ENCODE assay signal across 1 cellular context in the genomic region with DNA sequence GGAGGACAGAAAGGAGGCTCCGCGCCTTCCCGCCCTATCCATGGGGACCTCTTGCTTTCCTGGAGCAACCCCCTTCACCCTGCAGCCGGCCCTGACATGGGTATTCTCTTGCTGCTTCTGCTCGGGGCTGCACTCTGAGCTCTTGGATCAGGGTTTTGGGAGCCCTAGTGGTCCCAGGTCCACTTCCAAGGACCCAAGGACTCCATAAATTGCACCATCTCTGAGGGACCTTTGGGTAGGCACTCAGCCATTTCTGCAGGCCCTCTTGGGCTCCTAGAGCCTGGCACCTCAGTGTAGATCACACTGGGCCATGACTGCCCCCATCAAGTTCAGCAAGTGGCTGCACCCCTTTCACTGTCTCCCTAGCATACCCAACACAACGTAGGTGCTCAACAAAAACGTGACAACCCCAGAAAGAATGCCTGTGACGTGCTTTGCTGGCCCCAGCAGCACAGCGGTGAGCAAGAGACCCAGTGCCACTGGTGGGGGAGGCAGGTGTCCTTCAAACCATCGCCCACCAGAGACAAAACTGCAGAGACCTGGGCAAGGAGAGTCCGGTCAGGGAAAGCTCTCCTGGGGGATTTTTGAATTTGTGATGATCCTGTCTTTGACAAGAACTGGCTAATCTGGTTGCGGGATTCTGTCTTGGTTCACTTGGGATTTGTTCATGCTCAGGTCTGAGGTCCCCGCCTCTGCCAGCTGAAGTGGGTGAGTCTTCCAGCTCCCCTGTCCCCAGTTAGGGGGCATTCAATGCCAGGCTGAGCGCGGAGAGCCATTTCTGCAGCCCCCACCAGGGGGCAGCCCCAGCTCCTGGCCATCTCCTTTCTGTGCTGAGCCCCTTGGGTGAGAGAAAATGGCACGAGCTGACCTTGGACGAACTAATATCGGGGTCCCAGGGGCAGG.
TF ChIP-seq lines count a peak whose summit lies in the region.

No MANE protein-coding gene starts in this region.

TF ChIP-seq in HCT116, 20 proteins besides CTCF, POLR2A, EP300 and RAD21 (continued from another document):
- TF ChIP-seq, protein P1, sequence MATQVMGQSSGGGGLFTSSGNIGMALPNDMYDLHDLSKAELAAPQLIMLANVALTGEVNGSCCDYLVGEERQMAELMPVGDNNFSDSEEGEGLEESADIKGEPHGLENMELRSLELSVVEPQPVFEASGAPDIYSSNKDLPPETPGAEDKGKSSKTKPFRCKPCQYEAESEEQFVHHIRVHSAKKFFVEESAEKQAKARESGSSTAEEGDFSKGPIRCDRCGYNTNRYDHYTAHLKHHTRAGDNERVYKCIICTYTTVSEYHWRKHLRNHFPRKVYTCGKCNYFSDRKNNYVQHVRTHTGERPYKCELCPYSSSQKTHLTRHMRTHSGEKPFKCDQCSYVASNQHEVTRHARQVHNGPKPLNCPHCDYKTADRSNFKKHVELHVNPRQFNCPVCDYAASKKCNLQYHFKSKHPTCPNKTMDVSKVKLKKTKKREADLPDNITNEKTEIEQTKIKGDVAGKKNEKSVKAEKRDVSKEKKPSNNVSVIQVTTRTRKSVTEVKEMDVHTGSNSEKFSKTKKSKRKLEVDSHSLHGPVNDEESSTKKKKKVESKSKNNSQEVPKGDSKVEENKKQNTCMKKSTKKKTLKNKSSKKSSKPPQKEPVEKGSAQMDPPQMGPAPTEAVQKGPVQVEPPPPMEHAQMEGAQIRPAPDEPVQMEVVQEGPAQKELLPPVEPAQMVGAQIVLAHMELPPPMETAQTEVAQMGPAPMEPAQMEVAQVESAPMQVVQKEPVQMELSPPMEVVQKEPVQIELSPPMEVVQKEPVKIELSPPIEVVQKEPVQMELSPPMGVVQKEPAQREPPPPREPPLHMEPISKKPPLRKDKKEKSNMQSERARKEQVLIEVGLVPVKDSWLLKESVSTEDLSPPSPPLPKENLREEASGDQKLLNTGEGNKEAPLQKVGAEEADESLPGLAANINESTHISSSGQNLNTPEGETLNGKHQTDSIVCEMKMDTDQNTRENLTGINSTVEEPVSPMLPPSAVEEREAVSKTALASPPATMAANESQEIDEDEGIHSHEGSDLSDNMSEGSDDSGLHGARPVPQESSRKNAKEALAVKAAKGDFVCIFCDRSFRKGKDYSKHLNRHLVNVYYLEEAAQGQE (IDR thresholded peaks at IDR 0.05; ENCODE audit: low read depth) = no peak
- TF ChIP-seq EGR1 (IDR thresholded peaks at IDR 0.05; ENCODE audit: low read depth) = no peak
- no peak for TF ChIP-seq CBX3 (IDR thresholded peaks at IDR 0.05; ENCODE audit: low read depth)
- no peak for TF ChIP-seq ZNF274 (IDR thresholded peaks at IDR 0.05; ENCODE audit: low read depth, low read length)
- TF ChIP-seq YY1 (IDR thresholded peaks at IDR 0.05; ENCODE audit: extremely low read depth, insufficient replicate concordance, low read depth, low read length) = no peak
- no peak for TF ChIP-seq FOSL1 (IDR thresholded peaks at IDR 0.05; ENCODE audit: low read depth)
- TF ChIP-seq, protein P2, sequence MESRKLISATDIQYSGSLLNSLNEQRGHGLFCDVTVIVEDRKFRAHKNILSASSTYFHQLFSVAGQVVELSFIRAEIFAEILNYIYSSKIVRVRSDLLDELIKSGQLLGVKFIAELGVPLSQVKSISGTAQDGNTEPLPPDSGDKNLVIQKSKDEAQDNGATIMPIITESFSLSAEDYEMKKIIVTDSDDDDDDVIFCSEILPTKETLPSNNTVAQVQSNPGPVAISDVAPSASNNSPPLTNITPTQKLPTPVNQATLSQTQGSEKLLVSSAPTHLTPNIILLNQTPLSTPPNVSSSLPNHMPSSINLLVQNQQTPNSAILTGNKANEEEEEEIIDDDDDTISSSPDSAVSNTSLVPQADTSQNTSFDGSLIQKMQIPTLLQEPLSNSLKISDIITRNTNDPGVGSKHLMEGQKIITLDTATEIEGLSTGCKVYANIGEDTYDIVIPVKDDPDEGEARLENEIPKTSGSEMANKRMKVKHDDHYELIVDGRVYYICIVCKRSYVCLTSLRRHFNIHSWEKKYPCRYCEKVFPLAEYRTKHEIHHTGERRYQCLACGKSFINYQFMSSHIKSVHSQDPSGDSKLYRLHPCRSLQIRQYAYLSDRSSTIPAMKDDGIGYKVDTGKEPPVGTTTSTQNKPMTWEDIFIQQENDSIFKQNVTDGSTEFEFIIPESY (IDR thresholded peaks at IDR 0.05; ENCODE audit: extremely low read depth, insufficient replicate concordance, low read length) = no peak
- no peak for TF ChIP-seq JUND (IDR thresholded peaks at IDR 0.05)
- TF ChIP-seq, protein P3, sequence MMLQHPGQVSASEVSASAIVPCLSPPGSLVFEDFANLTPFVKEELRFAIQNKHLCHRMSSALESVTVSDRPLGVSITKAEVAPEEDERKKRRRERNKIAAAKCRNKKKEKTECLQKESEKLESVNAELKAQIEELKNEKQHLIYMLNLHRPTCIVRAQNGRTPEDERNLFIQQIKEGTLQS (IDR thresholded peaks at IDR 0.05) = no peak
TF ChIP-seq in HCT116: peak in this region for 0.
